ENCODE assay signal across 8 cellular contexts in genomic region chr7:34866222-34866621, GRCh38.
DNase-seq lines count a peak whose midpoint lies in the region; ATAC-seq, FAIRE-seq and TF ChIP-seq lines count a peak whose summit lies in the region.
"Not testable (repeated sequence)": the region's sequence is repeated elsewhere in the genome, so short reads cannot be mapped to it uniquely, and the experiment has no call there.

No MANE protein-coding gene starts in this region.

- not testable (repeated sequence) for H3K9ac ChIP-seq in K562 (ENCODE audit: insufficient read depth in 1 of 2, low read depth in 2 of 2, low read length in 2 of 2); endothelial cell of umbilical vein (replicated peaks; ENCODE audit: extremely low read depth, insufficient read depth, low read length); HepG2 (ENCODE audit: insufficient read depth, low read depth, low read length)

- dilution Hi-C loops in endothelial cell of umbilical vein (cut with MboI; ENCODE audit: extremely low pct_ligation_motif_present, low sequenced_read_pairs): not testable (repeated sequence)

- H3K79me2 ChIP-seq in K562 (ENCODE audit: control insufficient read depth, insufficient read depth, low read length); endothelial cell of umbilical vein (ENCODE audit: control insufficient read depth, insufficient read depth, low read length); HepG2 (ENCODE audit: insufficient read depth, low read length): not testable (repeated sequence)

- CTCF ChIA-PET in K562 (lab: Yijun Ruan, JAX; ENCODE audit: low intra/inter-chr PET ratio); endothelial cell of umbilical vein (lab: Charles Lee); HepG2 (lab: Yijun Ruan, JAX; ENCODE audit: low intra/inter-chr PET ratio, low total read pairs): not testable (repeated sequence)

- WGBS in K562 (ENCODE audit: insufficient coverage, low coverage, missing lambda C conversion rate): 36% methylated on average over 3 of the region's 5 CpGs
- WGBS in HepG2 (ENCODE audit: low lambda C conversion rate): 21% methylated on average over 5 of the region's 5 CpGs

- FAIRE-seq in K562 (lab: Jason Lieb, UNC); HepG2 (lab: Jason Lieb, UNC): not testable (repeated sequence)
- FAIRE-seq in endothelial cell of umbilical vein (lab: Jason Lieb, UNC): peak; percentile 46

- BruUV-seq in K562 (replicated peaks; lab: Mats Ljungman, UMichigan); endothelial cell of umbilical vein (replicated peaks; lab: Mats Ljungman, UMichigan); HepG2 (replicated peaks; lab: Mats Ljungman, UMichigan): not testable (repeated sequence)

- H3K4me3 ChIP-seq in K562; endothelial cell of umbilical vein (replicated peaks in 1 of 3; ENCODE audit: insufficient read depth in 1 of 3, low read depth in 1 of 3, low read length in 3 of 3); HepG2 (replicated peaks in 1 of 3; ENCODE audit: insufficient read depth in 1 of 3, low read depth in 2 of 3, low read length in 3 of 3): not testable (repeated sequence)

- H3K27me3 ChIP-seq in K562 (ENCODE audit: control insufficient read depth in 2 of 2, insufficient read depth in 2 of 2, low read length in 2 of 2); endothelial cell of umbilical vein (ENCODE audit: control insufficient read depth in 2 of 2, insufficient read depth in 2 of 2, low read length in 2 of 2); HepG2 (ENCODE audit: control insufficient read depth in 1 of 2, insufficient read depth in 2 of 2, low read length in 2 of 2): not testable (repeated sequence)

- POLR2A ChIA-PET in K562 (lab: Yijun Ruan, JAX); endothelial cell of umbilical vein (lab: Charles Lee); HepG2 (lab: Yijun Ruan, JAX): not testable (repeated sequence)

- TF ChIP-seq POLR2A in K562 (conservative IDR thresholded peaks at IDR 0.05); endothelial cell of umbilical vein (IDR thresholded peaks at IDR 0.05; ENCODE audit: low read depth, low read length); HepG2 (IDR thresholded peaks at IDR 0.05; ENCODE audit: insufficient read depth in 1 of 2, low read depth in 2 of 2, low read length in 2 of 2): not testable (repeated sequence)

- not testable (repeated sequence) for H3K36me3 ChIP-seq in K562 (ENCODE audit: control insufficient read depth, insufficient read depth, low read length); endothelial cell of umbilical vein (ENCODE audit: control insufficient read depth in 2 of 2, extremely low read depth in 1 of 2, insufficient read depth in 2 of 2, low read length in 2 of 2); HepG2 (replicated peaks in 1 of 2; ENCODE audit: control insufficient read depth in 1 of 2, insufficient read depth in 2 of 2, low read length in 2 of 2)

- ATAC-seq in K562 (peak; percentile 39; the same call in 2 of the 3 replicates), HepG2 (peak; percentile 90)

- DNase-seq in Ammon's horn (ENCODE audit: low spot score) (peak; percentile 56), NCI-H526 (lab: John Stamatoyannopoulos, UW) (peak; percentile 35 to 67), RPMI7951 (ENCODE audit: low read depth) (peak; percentile 40), midbrain (lab: John Stamatoyannopoulos, UW) (peak; percentile 2), putamen (ENCODE audit: low spot score) (peak; percentile 34)
- not testable (repeated sequence) for DNase-seq in K562 (ENCODE audit: extremely low read depth in 1 of 4, low spot score in 3 of 4); endothelial cell of umbilical vein (ENCODE audit: low read depth, low spot score); HepG2 (ENCODE audit: low spot score)

- not testable (repeated sequence) for H3K27ac ChIP-seq in K562 (ENCODE audit: extremely low read depth, low read depth, low read length); endothelial cell of umbilical vein (ENCODE audit: insufficient read depth, low read depth, low read length); HepG2 (ENCODE audit: extremely low read length, insufficient read depth, low read length)

- TF ChIP-seq EP300 in K562 (IDR thresholded peaks at IDR 0.05; ENCODE audit: low read length); HepG2 (IDR thresholded peaks at IDR 0.05; ENCODE audit: low read depth in 2 of 2, low read length in 2 of 2); HepG2 (CRISPR knock-in tag; IDR thresholded peaks at IDR 0.05; ENCODE audit: borderline replicate concordance): not testable (repeated sequence)

- not testable (repeated sequence) for H2AFZ ChIP-seq in K562 (ENCODE audit: low read depth, low read length); endothelial cell of umbilical vein (ENCODE audit: low read depth, low read length); HepG2 (ENCODE audit: low read length)

- not testable (repeated sequence) for H4K20me1 ChIP-seq in K562 (replicated peaks; ENCODE audit: control insufficient read depth, insufficient read depth, low read length); endothelial cell of umbilical vein (replicated peaks; ENCODE audit: control insufficient read depth, extremely low read depth, insufficient read depth, low read length); HepG2 (ENCODE audit: insufficient read depth, low read length)

- intact Hi-C loops in K562 (cut with micrococcal nuclease); endothelial cell of umbilical vein (cut with micrococcal nuclease); HepG2 (cut with micrococcal nuclease; ENCODE audit: unreplicated experiment): not testable (repeated sequence)

- H3K4me1 ChIP-seq in K562 (replicated peaks in 1 of 2; ENCODE audit: control insufficient read depth in 2 of 2, insufficient read depth in 2 of 2, low read length in 2 of 2); endothelial cell of umbilical vein (ENCODE audit: control insufficient read depth, extremely low read depth, insufficient read depth, low read length): not testable (repeated sequence)
- H3K4me1 ChIP-seq in HepG2 (ENCODE audit: insufficient read depth, low read length): peaks cover 22% of the 10 kb centered on the region

- not testable (repeated sequence) for TF ChIP-seq RAD21 in K562 (CRISPR knock-in tag; conservative IDR thresholded peaks at IDR 0.05 in 1 of 2, IDR thresholded peaks at IDR 0.05 in 1 of 2); HepG2 (CRISPR knock-in tag; IDR thresholded peaks at IDR 0.05)

- H3K9me3 ChIP-seq in K562 (replicated peaks; ENCODE audit: control insufficient read depth, insufficient read depth, low read depth, low read length); endothelial cell of umbilical vein (replicated peaks; ENCODE audit: control insufficient read depth, insufficient read depth, low read length); HepG2 (ENCODE audit: low read length): not testable (repeated sequence)

- not testable (repeated sequence) for H3K4me2 ChIP-seq in K562 (ENCODE audit: insufficient read depth, low read length); endothelial cell of umbilical vein (ENCODE audit: insufficient read depth, low read length)
- 0 out of 2 replicates have a peak overlapping the region, but pooled peaks have one; percentile 32 for H3K4me2 ChIP-seq in HepG2 (ENCODE audit: low read depth, low read length)

- in situ Hi-C loops in K562 (cut with MboI); HepG2 (cut with HindIII; ENCODE audit: extremely low pct_ligation_motif_present, low pct_unique_long_range_greater_than_20kb): not testable (repeated sequence)

- not testable (repeated sequence) for TF ChIP-seq CTCF in K562 (IDR thresholded peaks at IDR 0.05 in 2 of 3, conservative IDR thresholded peaks at IDR 0.05 in 1 of 3; ENCODE audit: insufficient read depth in 2 of 3, low read depth in 1 of 3, low read length in 3 of 3); endothelial cell of umbilical vein (IDR thresholded peaks at IDR 0.05; ENCODE audit: extremely low read depth in 1 of 2, insufficient read depth in 1 of 2, low read depth in 1 of 2, low read length in 2 of 2); HepG2 (CRISPR knock-in tag; IDR thresholded peaks at IDR 0.05)

- not testable (repeated sequence) for H3K9me1 ChIP-seq in K562 (ENCODE audit: control insufficient read depth, insufficient read depth, low read length); endothelial cell of umbilical vein (replicated peaks; ENCODE audit: control insufficient read depth, extremely low read depth, insufficient read depth, low read length)

TF ChIP-seq in HepG2, 621 proteins besides CTCF, POLR2A, EP300 and RAD21:
- 0 out of 2 replicates have a peak, but pooled peaks have one; percentile 18 for TF ChIP-seq FOSL2 (CRISPR knock-in tag; IDR thresholded peaks at IDR 0.05)
TF ChIP-seq in HepG2: peak in this region for 1; not testable (repeated sequence) for 620.
